8 cellular contexts compared by ENCODE assay signal in genomic region chr6:45377555-45378323, GRCh38. TPM values are rescaled to one million over a fixed set of nuclear protein-coding genes. Genes with fewer than 3 reads are reported as not detected.
DNase-seq lines count a peak whose midpoint lies in the region; ATAC-seq and TF ChIP-seq lines count a peak whose summit lies in the region.

TSS of gene SUPT3H (minus strand) at chr6:45377934.

- peaks cover 30% of the 10 kb centered on the region for H3K79me2 ChIP-seq in hepatocyte

- no peaks in the 10 kb centered on the region for H3K9me2 ChIP-seq in hepatocyte (replicated peaks; ENCODE audit: insufficient read depth)

- peak within 1 kb of the TSS; percentile 90 for H3K27ac ChIP-seq in ascending aorta
- H3K27ac ChIP-seq in hepatocyte, result peak within 1 kb of the TSS; percentile 100

- H3K9me3 ChIP-seq in ascending aorta (no peaks in the 10 kb centered on the region), hepatocyte (ENCODE audit: low read depth) (no peaks in the 10 kb centered on the region), MG63 (no peaks in the 10 kb centered on the region)

- peaks cover 25% of the 10 kb centered on the region for H3K4me1 Mint-ChIP-seq in T-helper 2 cell treated with Interferon-gamma antibody and Interleukin-4, amounts not matched to agents 5 μg/mL and 100 μg/mL, for 36 hours (ENCODE audit: low read depth)

- peak within 1 kb of the TSS; percentile 96 for H2AFZ ChIP-seq in hepatocyte

- H3K36me3 ChIP-seq in ascending aorta, result no peaks in the 10 kb centered on the region
- no peaks in the 10 kb centered on the region for H3K36me3 ChIP-seq in hepatocyte (replicated peaks; ENCODE audit: insufficient read depth, low read depth)
- H3K36me3 ChIP-seq in MG63, result no peaks in the 10 kb centered on the region

- H3K4me1 ChIP-seq in ascending aorta (peaks cover 0 to 11% of the 10 kb centered on the region in 2 donors), hepatocyte (ENCODE audit: insufficient read depth) (peaks cover 14% of the 10 kb centered on the region)

- H3K27me3 Mint-ChIP-seq in T-helper 2 cell treated with Interferon-gamma antibody and Interleukin-4, amounts not matched to agents 5 μg/mL and 100 μg/mL, for 36 hours (ENCODE audit: low read depth), result no peaks in the 10 kb centered on the region

- ATAC-seq in GM18498 (IDR thresholded peaks at IDR 0.05; ENCODE audit: unreplicated experiment), result peak; percentile 92
- peak; percentile 91 for ATAC-seq in HG02870 (IDR thresholded peaks at IDR 0.05; ENCODE audit: unreplicated experiment)

- H3K4me3 Mint-ChIP-seq in T-helper 2 cell treated with Interferon-gamma antibody and Interleukin-4, amounts not matched to agents 5 μg/mL and 100 μg/mL, for 36 hours, result peak within 1 kb of the TSS; percentile 90

- under 1% methylated on average over 52 of the region's 75 CpGs for WGBS in hepatocyte (ENCODE audit: low lambda C conversion rate, missing lambda C conversion rate)

- H3K4me2 ChIP-seq in hepatocyte, result peak within 1 kb of the TSS; percentile 86

- H3K4me3 ChIP-seq in ascending aorta (peak within 1 kb of the TSS; percentile 63 to 85), hepatocyte (peak within 1 kb of the TSS; percentile 82), MG63 (no peak within 1 kb of the TSS)

- TF ChIP-seq CTCF in ascending aorta (IDR thresholded peaks at IDR 0.05) (peak in 2 of 3 experiments; percentile 20 to 38), hepatocyte (IDR thresholded peaks at IDR 0.05; ENCODE audit: poor library complexity) (peak; percentile 13)

- peak; percentile 53 for DNase-seq in NCI-H146 treated with DMSO at 0.1 percent for 48 hours (lab: John Stamatoyannopoulos, UW; ENCODE audit: unreplicated experiment)
- peak; percentile 97 for DNase-seq in T-helper 2 cell treated with Interferon-gamma antibody and Interleukin-4, amounts not matched to agents 5 μg/mL and 100 μg/mL, for 36 hours (ENCODE audit: low spot score)
- peak; percentile 72 to 95 for DNase-seq in ascending aorta (ENCODE audit: low spot score in 2 of 2)
- DNase-seq in hepatocyte (ENCODE audit: low spot score), result peak; percentile 98
- DNase-seq in renal cortical epithelial cell (ENCODE audit: low read depth), result peak; percentile 74
- no peak for DNase-seq in MG63

- peak within 1 kb of the TSS; percentile 96 for H3K27ac Mint-ChIP-seq in T-helper 2 cell treated with Interferon-gamma antibody and Interleukin-4, amounts not matched to agents 5 μg/mL and 100 μg/mL, for 36 hours

- intact Hi-C loops in ascending aorta (cut with DNase I), result loop anchor here (2.0 to 5.0 kb wide), 3 partner anchors 40 to 1000 kb away; no protein-coding TSS in a partner anchor

- no peaks in the 10 kb centered on the region for H3K9me3 Mint-ChIP-seq in T-helper 2 cell treated with Interferon-gamma antibody and Interleukin-4, amounts not matched to agents 5 μg/mL and 100 μg/mL, for 36 hours

- H3K27me3 ChIP-seq in ascending aorta, result no peaks in the 10 kb centered on the region
- no peaks in the 10 kb centered on the region for H3K27me3 ChIP-seq in hepatocyte
- H3K27me3 ChIP-seq in MG63, result no peaks in the 10 kb centered on the region

- peaks cover 2% of the 10 kb centered on the region for H3K36me3 Mint-ChIP-seq in T-helper 2 cell treated with Interferon-gamma antibody and Interleukin-4, amounts not matched to agents 5 μg/mL and 100 μg/mL, for 36 hours (ENCODE audit: low read depth)

- H4K20me1 ChIP-seq in hepatocyte (ENCODE audit: insufficient read depth, poor library complexity, severe bottlenecking), result no peaks in the 10 kb centered on the region

RNA-seq across cellular contexts. Expression of gene SUPT3H, which starts in this region (rescaled TPM):
- total RNA-seq in ascending aorta (not detected), hepatocyte (6.8 and 9.1 TPM in 2 replicates), renal cortical epithelial cell (24.8 and 43.0 TPM in 2 replicates)
- 7.7 and 8.9 TPM in 2 replicates for polyA plus RNA-seq in hepatocyte
- not detected in 2 replicates for total RNA-seq in MG63 (2014; rRNA removed; shearing (Covaris generic); ENCODE audit: low replicate concordance)

Comparison
In these comparisons a context has a peak if more than half of its experiments do, and no peak if none do; other contexts are left out.
1. Peak in DNase-seq, H3K4me3 ChIP-seq and H3K27ac ChIP-seq in ascending aorta; RNA of the gene not detected or under 1 TPM.